Comparison of ENCODE assay signal across 9 cellular contexts in genomic region chr2:60152226-60152833, GRCh38.
DNase-seq lines count a peak whose midpoint lies in the region; TF ChIP-seq lines count a peak whose summit lies in the region.
"Had no signal": no experiment of that assay in that cellular context is flagged by ENCODE, and none has a peak within 500 bp of the region (broad histone marks: within the 10 kb centered on the region; RNA-seq: fewer than 3 reads in every experiment).

No MANE protein-coding gene starts in this region.

- peaks cover 2% of the 10 kb centered on the region for H3K27me3 Mint-ChIP-seq in osteocyte (ENCODE audit: unreplicated experiment)
- H3K27me3 Mint-ChIP-seq: stimulated activated naive CD8-positive, alpha-beta T cell treated with anti-CD3 and anti-CD28 coated beads, Interleukin-15, Interleukin-2, amounts not matched to agents 100 ng/mL and 50 ng/mL, for 24 hours had no signal

- intact Hi-C loops in posterior vena cava (cut with DNase I) = no loop called here

- TF ChIP-seq CTCF in osteocyte (IDR thresholded peaks at IDR 0.05) = peak; percentile 43

- no peaks in the 10 kb centered on the region for H4K20me1 ChIP-seq in Karpas-422 (ENCODE audit: insufficient read depth, low read depth, low read length)

- H3K36me3 Mint-ChIP-seq in osteocyte (ENCODE audit: unreplicated experiment) = no peaks in the 10 kb centered on the region

- no peaks in the 10 kb centered on the region for H3K9me2 ChIP-seq in Karpas-422 (replicated peaks; ENCODE audit: insufficient read depth, low read length)

- H3K4me3 Mint-ChIP-seq in osteocyte (ENCODE audit: unreplicated experiment) = no peak overlapping the region
- H3K4me3 Mint-ChIP-seq: stimulated activated naive CD8-positive, alpha-beta T cell treated with anti-CD3 and anti-CD28 coated beads, Interleukin-15, Interleukin-2, amounts not matched to agents 100 ng/mL and 50 ng/mL, for 24 hours had no signal

- no peaks in the 10 kb centered on the region for H3K4me1 Mint-ChIP-seq in osteocyte (ENCODE audit: unreplicated experiment)

- H3K79me2 ChIP-seq in Karpas-422 (ENCODE audit: low read length) = no peaks in the 10 kb centered on the region

- no peak overlapping the region for H3K4me2 ChIP-seq in Karpas-422 (ENCODE audit: low read depth, low read length, poor library complexity, severe bottlenecking)

- DNase-seq in DMS 273 (lab: John Stamatoyannopoulos, UW; ENCODE audit: unreplicated experiment) (peak; percentile 73), DMS 273 treated with DMSO at 0.1 percent for 48 hours (lab: John Stamatoyannopoulos, UW) (no peak), Karpas-422 (peak; percentile 89), dermis blood vessel endothelial cell (peak; percentile 38), osteocyte (ENCODE audit: extremely low spot score, unreplicated experiment) (no peak), GM19240 (ENCODE audit: insufficient read length, low spot score) (no peak), superior temporal gyrus (ENCODE audit: extremely low spot score) (no peak), posterior vena cava (ENCODE audit: low spot score) (no peak)

- H2AFZ ChIP-seq in Karpas-422 (ENCODE audit: low read length) = no peak overlapping the region

- no peak overlapping the region for H3K9ac ChIP-seq in Karpas-422 (ENCODE audit: low read length)

- no peaks in the 10 kb centered on the region for H3K36me3 ChIP-seq in Karpas-422 (ENCODE audit: insufficient read depth, low read length)

- no peak overlapping the region for H3K27ac Mint-ChIP-seq in osteocyte (ENCODE audit: unreplicated experiment)
- H3K27ac Mint-ChIP-seq: stimulated activated naive CD8-positive, alpha-beta T cell treated with anti-CD3 and anti-CD28 coated beads, Interleukin-15, Interleukin-2, amounts not matched to agents 100 ng/mL and 50 ng/mL, for 24 hours had no signal

- peaks cover 4% of the 10 kb centered on the region for H3K9me3 Mint-ChIP-seq in osteocyte (ENCODE audit: unreplicated experiment)
- H3K9me3 Mint-ChIP-seq: stimulated activated naive CD8-positive, alpha-beta T cell treated with anti-CD3 and anti-CD28 coated beads, Interleukin-15, Interleukin-2, amounts not matched to agents 100 ng/mL and 50 ng/mL, for 24 hours had no signal

- no peak overlapping the region for H3K27ac ChIP-seq in Karpas-422 (ENCODE audit: low read length)

- H3K9me3 ChIP-seq in Karpas-422 (ENCODE audit: low read length) = no peaks in the 10 kb centered on the region

- H3K27me3 ChIP-seq in Karpas-422 (ENCODE audit: low read length) = no peaks in the 10 kb centered on the region

- no peaks in the 10 kb centered on the region for H3K4me1 ChIP-seq in Karpas-422 (ENCODE audit: low read length)

- H3K4me3 ChIP-seq in Karpas-422 (ENCODE audit: low read length) = no peak overlapping the region

Comparison
In these comparisons a context has a peak if more than half of its experiments do, and no peak if none do; other contexts are left out.
1. DNase-seq: peak in DMS 273 (single experiment), Karpas-422 (single experiment) and dermis blood vessel endothelial cell (single experiment); none in DMS 273 treated with DMSO at 0.1 percent for 48 hours (single experiment), osteocyte (single experiment), GM19240 (single experiment), superior temporal gyrus (single experiment) and posterior vena cava (single experiment).